In the genomic region with DNA sequence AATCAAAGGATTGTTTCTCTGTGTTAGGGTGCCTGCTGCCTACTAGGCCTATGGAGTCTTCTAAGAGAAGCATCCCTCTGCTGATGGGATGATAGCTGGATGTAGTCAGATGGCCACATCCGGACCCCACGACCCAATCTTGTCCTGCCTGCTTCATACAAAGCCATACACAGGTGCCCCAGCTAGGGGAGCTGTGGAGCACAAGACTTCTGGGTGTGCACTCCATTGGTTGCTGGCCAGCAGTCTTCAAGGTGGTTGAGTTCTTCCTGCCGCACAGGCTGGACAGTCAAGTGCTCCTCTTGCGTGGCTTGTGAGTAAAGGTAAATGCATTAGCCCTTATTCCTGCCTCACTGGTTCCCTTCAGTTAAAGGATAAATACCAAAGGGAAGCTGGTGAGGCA, we compare ENCODE assay signal across 28 cellular contexts.
DNase-seq lines count a peak whose midpoint lies in the region; ATAC-seq, FAIRE-seq and TF ChIP-seq lines count a peak whose summit lies in the region.
"Had no signal": no experiment of that assay in that cellular context is flagged by ENCODE, and none has a peak within 500 bp of the region (broad histone marks: within the 10 kb centered on the region; RNA-seq: fewer than 3 reads in every experiment).

No MANE protein-coding gene starts in this region.

- no peak for FAIRE-seq in keratinocyte (lab: Jason Lieb, UNC)
- FAIRE-seq: astrocyte, endothelial cell of umbilical vein, GM19239 had no signal

- H3K27ac ChIP-seq in DND-41 (ENCODE audit: low read length) (no peak overlapping the region), keratinocyte (ENCODE audit: control insufficient read depth, insufficient read depth, low read length) (no peak overlapping the region), left ventricle myocardium inferior (replicated peaks) (no peak overlapping the region)
- H3K27ac ChIP-seq: skin epidermis, vagina had no signal

- no peak overlapping the region for H3K4me3 Mint-ChIP-seq in WTC11
- H3K4me3 Mint-ChIP-seq: activated CD4-positive, alpha-beta T cell treated with anti-CD3 and anti-CD28 coated beads, Interleukin-2, amount 10 ng/mL, durations not matched to agents 24 days and 14 days; activated naive CD8-positive, alpha-beta T cell; CD4-positive, alpha-beta memory T cell; central memory CD8-positive, alpha-beta T cell; naive B cell had no signal

- intact Hi-C loops in left ventricle myocardium inferior (cut with micrococcal nuclease) = no loop called here

- H3K79me2 ChIP-seq in DND-41 (ENCODE audit: insufficient read depth, low read length) (no peaks in the 10 kb centered on the region), keratinocyte (ENCODE audit: control insufficient read depth, insufficient read depth, low read length) (no peaks in the 10 kb centered on the region)

- peaks cover 2% of the 10 kb centered on the region; the same call in 1 of the 2 replicates for H3K27me3 Mint-ChIP-seq in WTC11 (ENCODE audit: low read depth)

- dilution Hi-C loops in keratinocyte (cut with MboI; ENCODE audit: extremely low pct_ligation_motif_present, low sequenced_read_pairs) = no loop called here

- no peak overlapping the region for H3K9ac ChIP-seq in DND-41 (ENCODE audit: low read depth, low read length)
- H3K9ac ChIP-seq in keratinocyte (ENCODE audit: control insufficient read depth, extremely low read depth, insufficient read depth, low read length) = no peak overlapping the region

- no peaks in the 10 kb centered on the region for H3K4me1 Mint-ChIP-seq in WTC11
- H3K4me1 Mint-ChIP-seq: activated CD4-positive, alpha-beta T cell treated with anti-CD3 and anti-CD28 coated beads, Interleukin-2, amount 10 ng/mL, durations not matched to agents 24 days and 14 days; CD4-positive, alpha-beta memory T cell; naive B cell had no signal

- no peaks in the 10 kb centered on the region for H3K9me3 ChIP-seq in DND-41 (ENCODE audit: insufficient read depth, low read length, severe bottlenecking)
- H3K9me3 ChIP-seq in keratinocyte (ENCODE audit: control insufficient read depth, low read depth, low read length) = no peaks in the 10 kb centered on the region
- no peaks in the 10 kb centered on the region for H3K9me3 ChIP-seq in left ventricle myocardium inferior (replicated peaks)
- H3K9me3 ChIP-seq: vagina had no signal

- no peaks in the 10 kb centered on the region for H4K20me1 ChIP-seq in DND-41 (ENCODE audit: insufficient read depth, low read length)
- H4K20me1 ChIP-seq in keratinocyte (ENCODE audit: control insufficient read depth, extremely low read depth, insufficient read depth, low read length) = no peaks in the 10 kb centered on the region

- no peak for DNase-seq in DND-41
- DNase-seq in H7 = peak; percentile 41
- peak; percentile 38 for DNase-seq in WTC11 (ENCODE audit: low spot score)
- DNase-seq in keratinocyte (ENCODE audit: low read depth, low spot score) = no peak
- DNase-seq in left ventricle myocardium inferior = no peak
- DNase-seq in SW480 (ENCODE audit: low spot score) = no peak
- DNase-seq: activated CD4-positive, alpha-beta T cell treated with anti-CD3 and anti-CD28 coated beads, Interleukin-2, amount 10 ng/mL, durations not matched to agents 24 days and 14 days; CD4-positive, alpha-beta memory T cell; DMS153; GOT3; kidney glomerular epithelial cell; mesenchymal stem cell; naive B cell; NCI-H146; NCI-H2171 treated with DMSO at 0.1 percent for 48 hours; NCI-H524 treated with DMSO at 0.1 percent for 48 hours; occipital lobe; stimulated activated CD4-positive, alpha-beta T cell treated with anti-CD3 and anti-CD28 coated beads, Interleukin-1b, Interleukin-23, amount 100 ng/mL, for 48 hours; SW 1271 had no signal

- CTCF ChIA-PET in WTC11 (lab: Charles Lee) = interaction anchor here (0.6 to 1.3 kb wide), 3 partner anchors 22 to 372 kb away, joined by 3 read pairs; no protein-coding TSS in a partner anchor

- no peaks in the 10 kb centered on the region for H3K27me3 ChIP-seq in DND-41 (ENCODE audit: insufficient read depth, low read length, poor library complexity)
- no peaks in the 10 kb centered on the region for H3K27me3 ChIP-seq in H7 (ENCODE audit: control insufficient read depth, insufficient read depth, low read length)
- peaks cover 24% of the 10 kb centered on the region for H3K27me3 ChIP-seq in keratinocyte (ENCODE audit: control insufficient read depth, extremely low read depth, insufficient read depth, low read length)
- H3K27me3 ChIP-seq in left ventricle myocardium inferior (ENCODE audit: low read depth) = peaks cover 66% of the 10 kb centered on the region
- H3K27me3 ChIP-seq: vagina had no signal

- H3K4me3 ChIP-seq in DND-41 (ENCODE audit: low read depth in 1 of 2, low read length in 2 of 2) (no peak overlapping the region), H7 (ENCODE audit: insufficient read depth, low read depth, low read length) (no peak overlapping the region), keratinocyte (ENCODE audit: control insufficient read depth in 2 of 3, extremely low read depth in 1 of 3, insufficient read depth in 2 of 3, low read depth in 1 of 3, low read length in 3 of 3) (no peak overlapping the region), left ventricle myocardium inferior (no peak overlapping the region)
- H3K4me3 ChIP-seq: skin epidermis, vagina had no signal

- POLR2A ChIA-PET in WTC11 (lab: Charles Lee) = no interaction called here

- H3K27ac Mint-ChIP-seq in WTC11 = no peak overlapping the region
- H3K27ac Mint-ChIP-seq: activated CD4-positive, alpha-beta T cell treated with anti-CD3 and anti-CD28 coated beads, Interleukin-2, amount 10 ng/mL, durations not matched to agents 24 days and 14 days; activated naive CD8-positive, alpha-beta T cell; CD4-positive, alpha-beta memory T cell; naive B cell had no signal

- H3K36me3 Mint-ChIP-seq in WTC11 = peaks cover 11% of the 10 kb centered on the region
- H3K36me3 Mint-ChIP-seq: activated naive CD8-positive, alpha-beta T cell; CD4-positive, alpha-beta memory T cell; naive B cell had no signal

- H3K4me2 ChIP-seq in DND-41 (ENCODE audit: insufficient read depth, low read length) = no peak overlapping the region
- no peak overlapping the region for H3K4me2 ChIP-seq in keratinocyte (ENCODE audit: control insufficient read depth, extremely low read depth, insufficient read depth, low read depth, low read length)

- H3K4me1 ChIP-seq in DND-41 (ENCODE audit: insufficient read depth, low read length) (no peaks in the 10 kb centered on the region), keratinocyte (ENCODE audit: control insufficient read depth, extremely low read depth, insufficient read depth, low read length) (no peaks in the 10 kb centered on the region), left ventricle myocardium inferior (no peaks in the 10 kb centered on the region)
- H3K4me1 ChIP-seq: vagina had no signal

- H2AFZ ChIP-seq in DND-41 (ENCODE audit: low read depth, low read length) (no peak overlapping the region), keratinocyte (ENCODE audit: control insufficient read depth, low read length) (no peak overlapping the region)

- H3K9me3 Mint-ChIP-seq in WTC11 = peaks cover 43% of the 10 kb centered on the region
- H3K9me3 Mint-ChIP-seq: activated CD4-positive, alpha-beta T cell treated with anti-CD3 and anti-CD28 coated beads, Interleukin-2, amount 10 ng/mL, durations not matched to agents 24 days and 14 days; central memory CD8-positive, alpha-beta T cell had no signal

- TF ChIP-seq CTCF in DND-41 (IDR thresholded peaks at IDR 0.05; ENCODE audit: borderline replicate concordance, extremely low read depth, low read length, poor library complexity, severe bottlenecking) = peak; percentile 9
- peak; percentile 36; the same call in 1 of the 2 replicates for TF ChIP-seq CTCF in WTC11 (IDR thresholded peaks at IDR 0.05)
- peak in 2 of 3 experiments; percentile 12 to 27 for TF ChIP-seq CTCF in keratinocyte (optimal IDR thresholded peaks at IDR 0.05 in 1 of 3, IDR thresholded peaks at IDR 0.05 in 1 of 3, conservative IDR thresholded peaks at IDR 0.05 in 1 of 3; ENCODE audit: extremely low read depth in 1 of 3, insufficient read depth in 2 of 3, low read length in 3 of 3)
- TF ChIP-seq CTCF in left ventricle myocardium inferior (IDR thresholded peaks at IDR 0.05; ENCODE audit: borderline replicate concordance) = no peak

- ATAC-seq in DND-41 (ENCODE audit: insufficient read depth, low read depth) (no peak), WTC11 (peak; percentile 95), GM19395 (IDR thresholded peaks at IDR 0.05; ENCODE audit: unreplicated experiment) (no peak)
- ATAC-seq: Right ventricle myocardium inferior had no signal

- no peaks in the 10 kb centered on the region for H3K9me1 ChIP-seq in keratinocyte (ENCODE audit: control insufficient read depth, extremely low read depth, insufficient read depth, low read length)

- H3K36me3 ChIP-seq in DND-41 (ENCODE audit: insufficient read depth, low read length) (no peaks in the 10 kb centered on the region), H7 (replicated peaks; ENCODE audit: control insufficient read depth, insufficient read depth, low read length) (no peaks in the 10 kb centered on the region), keratinocyte (ENCODE audit: control insufficient read depth in 2 of 2, extremely low read depth in 1 of 2, insufficient read depth in 2 of 2, low read length in 2 of 2) (no peaks in the 10 kb centered on the region), left ventricle myocardium inferior (no peaks in the 10 kb centered on the region)
- H3K36me3 ChIP-seq: vagina had no signal

TF ChIP-seq in WTC11, 78 proteins besides CTCF, POLR2A, EP300 and RAD21 (continues in another document):
- TF ChIP-seq JAZF1 (CRISPR knock-in tag; IDR thresholded peaks at IDR 0.05) = no peak
- no peak for TF ChIP-seq FOXK1 (CRISPR knock-in tag; IDR thresholded peaks at IDR 0.05)

Comparison
In these comparisons a context has a peak if more than half of its experiments do, and no peak if none do; other contexts are left out.
1. DNase-seq: peak in H7 (single experiment) and WTC11 (single experiment); none in DND-41 (single experiment), keratinocyte (single experiment), left ventricle myocardium inferior (single experiment) and SW480 (single experiment).